Comparison of ENCODE assay signal across 11 cellular contexts in genomic region chr2:105748564-105748963, GRCh38. TPM values are rescaled to one million over a fixed set of nuclear protein-coding genes. Genes with fewer than 3 reads are reported as not detected.
DNase-seq lines count a peak whose midpoint lies in the region; ATAC-seq, FAIRE-seq and TF ChIP-seq lines count a peak whose summit lies in the region.
"Had no signal": no experiment of that assay in that cellular context is flagged by ENCODE, and none has a peak within 500 bp of the region (broad histone marks: within the 10 kb centered on the region; RNA-seq: fewer than 3 reads in every experiment).

No MANE protein-coding gene starts in this region.

- dilution Hi-C loops in endothelial cell of umbilical vein (cut with MboI; ENCODE audit: extremely low pct_ligation_motif_present, low sequenced_read_pairs) = no loop called here

- no peak for ATAC-seq in left colon

- H3K36me3 ChIP-seq in endothelial cell of umbilical vein (ENCODE audit: control insufficient read depth in 2 of 2, extremely low read depth in 1 of 2, insufficient read depth in 2 of 2, low read length in 2 of 2) (no peaks in the 10 kb centered on the region), stomach (no peaks in the 10 kb centered on the region)

- peaks cover 4% of the 10 kb centered on the region for H4K20me1 ChIP-seq in endothelial cell of umbilical vein (replicated peaks; ENCODE audit: control insufficient read depth, extremely low read depth, insufficient read depth, low read length)

- WGBS in stomach, 5 donors = 44 to 69% (median 59%) methylated on average over 1 of the region's 1 CpG

- peaks cover 75% of the 10 kb centered on the region for H3K4me1 Mint-ChIP-seq in activated CD4-positive, alpha-beta memory T cell treated with anti-CD3 and anti-CD28 coated beads for 36 hours (ENCODE audit: low read depth)

- H2AFZ ChIP-seq in endothelial cell of umbilical vein (ENCODE audit: low read depth, low read length) = no peak overlapping the region
- H2AFZ ChIP-seq: GM23248 had no signal

- H3K27me3 Mint-ChIP-seq in activated CD4-positive, alpha-beta memory T cell treated with anti-CD3 and anti-CD28 coated beads for 36 hours = no peaks in the 10 kb centered on the region

- no peaks in the 10 kb centered on the region for H3K9me3 Mint-ChIP-seq in activated CD4-positive, alpha-beta memory T cell treated with anti-CD3 and anti-CD28 coated beads for 36 hours

- POLR2A ChIA-PET in activated CD4-positive, alpha-beta memory T cell treated with anti-CD3 and anti-CD28 coated beads for 36 hours (lab: Charles Lee) = interaction anchor here (1.5 to 4.6 kb wide), 6 partner anchors 8 to 88 kb away, joined by 4 to 91 read pairs (median 15); no protein-coding TSS in a partner anchor
- POLR2A ChIA-PET in endothelial cell of umbilical vein (lab: Charles Lee) = no interaction called here

- FAIRE-seq in endothelial cell of umbilical vein (lab: Jason Lieb, UNC) = peak; percentile 61

- peak overlapping the region; percentile 70 for H3K4me3 Mint-ChIP-seq in activated CD4-positive, alpha-beta memory T cell treated with anti-CD3 and anti-CD28 coated beads for 36 hours

- TF ChIP-seq CTCF in endothelial cell of umbilical vein (IDR thresholded peaks at IDR 0.05; ENCODE audit: extremely low read depth in 1 of 2, insufficient read depth in 1 of 2, low read depth in 1 of 2, low read length in 2 of 2) = no peak
- TF ChIP-seq CTCF in stomach (IDR thresholded peaks at IDR 0.05) = no peak

- no peaks in the 10 kb centered on the region for H3K9me1 ChIP-seq in endothelial cell of umbilical vein (replicated peaks; ENCODE audit: control insufficient read depth, extremely low read depth, insufficient read depth, low read length)

- TF ChIP-seq EP300 in stomach (IDR thresholded peaks at IDR 0.05) = no peak

- H3K27ac Mint-ChIP-seq in activated CD4-positive, alpha-beta memory T cell treated with anti-CD3 and anti-CD28 coated beads for 36 hours = peak overlapping the region; percentile 99

- DNase-seq in activated CD8-positive, alpha-beta memory T cell treated with anti-CD3 and anti-CD28 coated beads for 24 hours = peak; percentile 54
- DNase-seq in activated CD8-positive, alpha-beta memory T cell treated with anti-CD3 and anti-CD28 coated beads, Interleukin-2, amount 50 U/mL, for 48 hours = no peak
- DNase-seq in activated CD4-positive, alpha-beta memory T cell treated with anti-CD3 and anti-CD28 coated beads for 36 hours = no peak
- DNase-seq in endothelial cell of umbilical vein (ENCODE audit: low read depth, low spot score) (no peak), stomach (no peak), ecto neural progenitor cell (ENCODE audit: low spot score) (no peak), left colon (no peak), COR-L47 (lab: John Stamatoyannopoulos, UW) (no peak)
- DNase-seq: Karpas-422, NCI-H446 treated with DMSO at 0.1 percent for 48 hours had no signal

- CTCF ChIA-PET in activated CD4-positive, alpha-beta memory T cell treated with anti-CD3 and anti-CD28 coated beads for 36 hours (lab: Charles Lee) = interaction anchor here (0.9 to 3.0 kb wide), 5 partner anchors 15 to 141 kb away, joined by 3 to 9 read pairs (median 3); no protein-coding TSS in a partner anchor
- CTCF ChIA-PET in endothelial cell of umbilical vein (lab: Charles Lee) = interaction anchor here (0.7 kb wide), 1 partner anchor 152 kb away, joined by 3 read pairs; no protein-coding TSS in a partner anchor

- H3K4me3 ChIP-seq in endothelial cell of umbilical vein (replicated peaks in 1 of 3; ENCODE audit: insufficient read depth in 1 of 3, low read depth in 1 of 3, low read length in 3 of 3) = no peak overlapping the region
- H3K4me3 ChIP-seq in stomach = no peak overlapping the region
- H3K4me3 ChIP-seq: GM23248 had no signal

- H3K79me2 ChIP-seq in endothelial cell of umbilical vein (ENCODE audit: control insufficient read depth, insufficient read depth, low read length) = peaks cover 78% of the 10 kb centered on the region

- no TSS peak for BruUV-seq in endothelial cell of umbilical vein (replicated peaks; lab: Mats Ljungman, UMichigan)

- intact Hi-C loops in activated CD4-positive, alpha-beta memory T cell treated with anti-CD3 and anti-CD28 coated beads for 36 hours (cut with micrococcal nuclease) = loop anchor here (2.0 to 10.0 kb wide), 6 partner anchors 74 to 444 kb away; partner anchors contain the start of genes C2orf49 and UXS1
- intact Hi-C loops in endothelial cell of umbilical vein (cut with micrococcal nuclease) (loop anchor here (5.0 to 10.0 kb wide), 4 partner anchors 136 to 404 kb away; no protein-coding TSS in a partner anchor), stomach (cut with DNase I; ENCODE audit: low total_unique reads) (loop anchor here (10.0 kb wide), 1 partner anchor 174 kb away; no protein-coding TSS in a partner anchor), left colon (cut with DNase I, micrococcal nuclease) (no loop called here)

- H3K9me3 ChIP-seq in endothelial cell of umbilical vein (replicated peaks; ENCODE audit: control insufficient read depth, insufficient read depth, low read length) (no peaks in the 10 kb centered on the region), stomach (no peaks in the 10 kb centered on the region)

- no peak overlapping the region for H3K27ac ChIP-seq in endothelial cell of umbilical vein (ENCODE audit: insufficient read depth, low read depth, low read length)
- H3K27ac ChIP-seq in stomach = peak overlapping the region in 4 of 5 donors; percentile 88 to 97 (median 94)
- H3K27ac ChIP-seq: GM23248 had no signal

- H3K36me3 Mint-ChIP-seq in activated CD4-positive, alpha-beta memory T cell treated with anti-CD3 and anti-CD28 coated beads for 36 hours = peaks cover 64% of the 10 kb centered on the region

- H3K4me2 ChIP-seq in endothelial cell of umbilical vein (ENCODE audit: insufficient read depth, low read length) = no peak overlapping the region

- H3K27me3 ChIP-seq in endothelial cell of umbilical vein (ENCODE audit: control insufficient read depth in 2 of 2, insufficient read depth in 2 of 2, low read length in 2 of 2) (no peaks in the 10 kb centered on the region), stomach (no peaks in the 10 kb centered on the region)

- no peak for TF ChIP-seq POLR2A in endothelial cell of umbilical vein (IDR thresholded peaks at IDR 0.05; ENCODE audit: low read depth, low read length)
- no peak for TF ChIP-seq POLR2A in stomach (IDR thresholded peaks at IDR 0.05)

- H3K4me1 ChIP-seq in endothelial cell of umbilical vein (ENCODE audit: control insufficient read depth, extremely low read depth, insufficient read depth, low read length) (peaks cover 30% of the 10 kb centered on the region), stomach (peaks cover 30 to 77% (median 56%) of the 10 kb centered on the region in 4 donors)

- no peak overlapping the region for H3K9ac ChIP-seq in endothelial cell of umbilical vein (replicated peaks; ENCODE audit: extremely low read depth, insufficient read depth, low read length)
- H3K9ac ChIP-seq: GM23248 had no signal

TF ChIP-seq in endothelial cell of umbilical vein, 7 proteins besides CTCF, POLR2A, EP300 and RAD21:
- TF ChIP-seq GATA2 (IDR thresholded peaks at IDR 0.05; ENCODE audit: insufficient read depth, insufficient read length, low read depth, low read length) (no peak), FOS (IDR thresholded peaks at IDR 0.05; ENCODE audit: borderline replicate concordance, insufficient read depth, low read length) (no peak), EZH2 (IDR thresholded peaks at IDR 0.05; ENCODE audit: borderline replicate concordance, low read depth, low read length, severe bottlenecking) (no peak), MAX (IDR thresholded peaks at IDR 0.05; ENCODE audit: insufficient read depth, insufficient read length) (no peak), JUN (IDR thresholded peaks at IDR 0.05; ENCODE audit: borderline replicate concordance, insufficient read depth, insufficient read length, low read depth) (no peak), POLR2AphosphoS5 (IDR thresholded peaks at IDR 0.05; ENCODE audit: insufficient read depth, low read depth, low read length) (no peak), MYC (IDR thresholded peaks at IDR 0.05; ENCODE audit: low read depth, low read length) (no peak)

RNA-seq across cellular contexts. Expression of gene NCK2, which starts 3.9 kb away (rescaled TPM):
- 10 to 100 TPM; 81.8 to 85.8 TPM for total RNA-seq in activated CD4-positive, alpha-beta memory T cell treated with anti-CD3 and anti-CD28 coated beads for 36 hours
- total RNA-seq in endothelial cell of umbilical vein = 38.4 and 39.1 TPM in 2 replicates
- polyA plus RNA-seq in endothelial cell of umbilical vein = 18.9 and 23.8 TPM in 2 replicates
- 26.7 and 35.5 TPM in 2 replicates for polyA plus RNA-seq in endothelial cell of umbilical vein (2011; cell fraction: cytosol; rRNA removed)
- 10.0 and 13.5 TPM in 2 replicates for polyA plus RNA-seq in endothelial cell of umbilical vein (2011; cell fraction: nucleus; rRNA removed)
- 33.3 and 43.6 TPM in 2 replicates for polyA plus RNA-seq in endothelial cell of umbilical vein (2012)
- polyA minus RNA-seq in endothelial cell of umbilical vein = 16.9 and 21.8 TPM in 2 replicates
- polyA minus RNA-seq in endothelial cell of umbilical vein (2011; cell fraction: cytosol; rRNA and poly(A)+ RNA removed) = 2.9 TPM
- 8.8 and 16.7 TPM in 2 replicates for polyA minus RNA-seq in endothelial cell of umbilical vein (2011; cell fraction: nucleus; rRNA and poly(A)+ RNA removed)
- total RNA-seq in stomach = 10 to 100 TPM; 27.0 to 88.9 (median 40.3) TPM
- 10 to 100 TPM; 23.1 to 61.6 (median 45.5) TPM for polyA plus RNA-seq in stomach
- 10 to 100 TPM; 51.8 to 76.6 TPM for total RNA-seq in left colon

Comparison
In these comparisons a context has a peak if more than half of its experiments do, and no peak if none do; other contexts are left out.
1. intact Hi-C loops: an anchor here in activated CD4-positive, alpha-beta memory T cell treated with anti-CD3 and anti-CD28 coated beads for 36 hours (2.0 to 10.0 kb wide), endothelial cell of umbilical vein (5.0 to 10.0 kb wide) and stomach (10.0 kb wide); none called in left colon.